28 cellular contexts compared by ENCODE assay signal in the genomic region with DNA sequence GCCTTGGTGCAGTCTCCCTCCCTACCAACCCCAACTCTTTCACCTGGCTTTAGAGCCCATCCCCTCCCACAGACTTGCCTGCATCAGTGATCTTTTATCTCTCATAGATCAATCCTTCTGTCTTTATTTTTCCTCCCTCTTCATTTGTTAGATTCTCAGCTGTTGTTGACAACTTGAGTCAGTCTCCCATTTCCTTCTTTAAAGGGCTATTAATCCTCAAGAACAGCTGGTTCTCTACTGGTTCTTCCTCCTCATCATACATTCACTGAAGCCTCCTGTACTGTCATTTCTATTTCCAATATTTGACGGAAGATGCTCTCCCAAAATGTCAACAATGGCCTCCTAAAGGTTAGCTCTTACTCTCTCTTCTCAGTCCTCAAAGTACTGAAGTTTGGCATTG.
"Had no signal": no experiment of that assay in that cellular context is flagged by ENCODE, and none has a peak within 500 bp of the region (broad histone marks: within the 10 kb centered on the region; RNA-seq: fewer than 3 reads in every experiment).

No MANE protein-coding gene starts in this region.

- H3K4me2 ChIP-seq: hepatocyte had no signal

- H3K27me3 ChIP-seq: colonic mucosa, gastrocnemius medialis, heart left ventricle, hepatocyte, left lung, right atrium auricular region, spleen, tibial nerve, upper lobe of left lung, uterus had no signal

- H3K27ac ChIP-seq: colonic mucosa, epithelial cell of prostate, gastrocnemius medialis, heart left ventricle, hepatocyte, left lung, prostate gland, right atrium auricular region, skin epidermis, spleen, thoracic aorta, tibial nerve, upper lobe of left lung, uterus had no signal

- H3K36me3 ChIP-seq: colonic mucosa, gastrocnemius medialis, heart left ventricle, left lung, prostate gland, right atrium auricular region, spleen, thoracic aorta, tibial nerve, upper lobe of left lung, uterus had no signal

- H3K4me1 ChIP-seq: colonic mucosa, gastrocnemius medialis, heart left ventricle, left lung, prostate gland, right atrium auricular region, tibial nerve, upper lobe of left lung, uterus had no signal

- H3K4me3 ChIP-seq: colonic mucosa, gastrocnemius medialis, heart left ventricle, hepatocyte, left lung, prostate gland, right atrium auricular region, skin epidermis, spleen, thoracic aorta, tibial nerve, upper lobe of left lung, uterus had no signal

- H3K79me2 ChIP-seq: hepatocyte had no signal

- H3K4me3 Mint-ChIP-seq: dendritic cell treated with granulocyte-macrophage colony-stimulating factor and Interleukin-4, amounts not matched to agents 40 ng/mL and 50 ng/mL, for 4 days; endodermal cell; natural killer cell; neural crest cell; stimulated activated memory B cell treated with anti-CD40 and anti-IgM and Interleukin-4, amounts not matched to agents 10 μg/mL and 1 μg/mL and 100 μg/mL, for 72 hours had no signal

- DNase-seq: colonic mucosa; effector CD8-positive, alpha-beta T cell; endodermal cell; gastrocnemius medialis; heart left ventricle; kidney; left lung; mesendoderm; midbrain; natural killer cell; spleen; stimulated activated CD4-positive, alpha-beta T cell treated with anti-CD3 and anti-CD28 coated beads, Interleukin-4, amount 100 ng/mL, for 4 hours; stimulated activated naive CD8-positive, alpha-beta T cell treated with anti-CD3 and anti-CD28 coated beads, Interleukin-15, Interleukin-2, amounts not matched to agents 100 U/mL and 50 U/mL, for 24 hours; substantia nigra; upper lobe of left lung; uterus had no signal

- H3K9me3 Mint-ChIP-seq: endodermal cell had no signal

- H3K36me3 Mint-ChIP-seq: natural killer cell; stimulated activated memory B cell treated with anti-CD40 and anti-IgM and Interleukin-4, amounts not matched to agents 10 μg/mL and 1 μg/mL and 100 μg/mL, for 72 hours had no signal

- H3K4me1 Mint-ChIP-seq: endodermal cell; natural killer cell; stimulated activated memory B cell treated with anti-CD40 and anti-IgM and Interleukin-4, amounts not matched to agents 10 μg/mL and 1 μg/mL and 100 μg/mL, for 72 hours had no signal

- H3K9me3 ChIP-seq: colonic mucosa, gastrocnemius medialis, prostate gland, right atrium auricular region, thoracic aorta, tibial nerve, upper lobe of left lung, uterus had no signal

- H2AFZ ChIP-seq: hepatocyte had no signal

- H3K27me3 Mint-ChIP-seq: dendritic cell treated with granulocyte-macrophage colony-stimulating factor and Interleukin-4, amounts not matched to agents 40 ng/mL and 50 ng/mL, for 4 days; stimulated activated memory B cell treated with anti-CD40 and anti-IgM and Interleukin-4, amounts not matched to agents 10 μg/mL and 1 μg/mL and 100 μg/mL, for 72 hours had no signal

- ATAC-seq: esophagus mucosa; gastrocnemius medialis; heart left ventricle; left lung; natural killer cell; sciatic nerve; stimulated activated memory B cell treated with anti-CD40 and anti-IgM and Interleukin-4, amounts not matched to agents 10 μg/mL and 1 μg/mL and 100 μg/mL, for 72 hours; stimulated activated naive CD8-positive, alpha-beta T cell treated with anti-CD3 and anti-CD28 coated beads, Interleukin-15, Interleukin-2, amounts not matched to agents 100 U/mL and 50 U/mL, for 24 hours had no signal

- H3K27ac Mint-ChIP-seq: dendritic cell treated with granulocyte-macrophage colony-stimulating factor and Interleukin-4, amounts not matched to agents 40 ng/mL and 50 ng/mL, for 4 days; endodermal cell; natural killer cell; stimulated activated memory B cell treated with anti-CD40 and anti-IgM and Interleukin-4, amounts not matched to agents 10 μg/mL and 1 μg/mL and 100 μg/mL, for 72 hours had no signal
